In the genomic region with DNA sequence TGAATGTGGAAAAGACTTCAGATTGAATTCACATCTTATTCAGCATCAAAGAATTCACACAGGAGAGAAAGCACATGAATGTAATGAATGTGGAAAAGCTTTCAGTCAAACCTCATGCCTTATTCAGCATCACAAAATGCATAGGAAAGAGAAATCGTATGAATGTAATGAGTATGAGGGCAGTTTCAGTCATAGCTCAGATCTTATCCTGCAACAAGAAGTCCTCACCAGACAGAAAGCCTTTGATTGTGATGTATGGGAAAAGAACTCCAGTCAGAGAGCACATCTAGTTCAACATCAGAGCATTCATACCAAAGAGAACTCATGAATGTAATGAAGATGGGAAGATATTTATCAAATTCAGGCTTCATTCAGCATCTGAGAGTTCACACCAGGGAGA, we compare ENCODE assay signal across 24 cellular contexts. TPM values are rescaled to one million over a fixed set of nuclear protein-coding genes. Genes with fewer than 3 reads are reported as not detected.
"Had no signal": no experiment of that assay in that cellular context is flagged by ENCODE, and none has a peak within 500 bp of the region (broad histone marks: within the 10 kb centered on the region; RNA-seq: fewer than 3 reads in every experiment).

No MANE protein-coding gene starts in this region.

- H3K4me1 Mint-ChIP-seq: activated naive CD4-positive, alpha-beta T cell treated with anti-CD3 and anti-CD28 coated beads, Interleukin-2, amount 50 U/mL, for 24 hours had no signal

- H3K9me3 ChIP-seq: MG63 had no signal

- H3K4me3 Mint-ChIP-seq: activated CD8-positive, alpha-beta T cell treated with anti-CD3 and anti-CD28 coated beads for 36 hours; activated naive CD4-positive, alpha-beta T cell treated with anti-CD3 and anti-CD28 coated beads, Interleukin-2, amount 50 U/mL, for 24 hours; activated T-helper 1 cell treated with anti-CD3 and anti-CD28 coated beads, Interleukin-12 subunit alpha, Interleukin-12 subunit beta, Interleukin-2, Interleukin-4 antibody, amounts not matched to agents 30 ng/mL and 10 ng/mL and 1 ng/mL, durations not matched to agents 14 hours and 24 hours and 36 hours; T-cell had no signal

- DNase-seq: activated CD4-positive, CD25-positive, alpha-beta regulatory T cell; activated CD8-positive, alpha-beta memory T cell treated with anti-CD3 and anti-CD28 coated beads, Interleukin-2, amount 50 U/mL, for 4 hours; activated CD8-positive, alpha-beta T cell treated with anti-CD3 and anti-CD28 coated beads for 36 hours; activated effector memory CD4-positive, alpha-beta T cell treated with Interleukin-2 at 50 U/mL for 16 hours; activated naive CD4-positive, alpha-beta T cell; amygdala; central memory CD4-positive, alpha-beta T cell; MG63; MV-4-11; NCI-H1092 treated with DMSO at 0.1 percent for 48 hours; NCI-H1436; NCI-H1694 treated with DMSO at 0.1 percent for 48 hours; NCI-H2029 treated with DMSO at 0.1 percent for 48 hours; NCI-H345; NCI-H510A; NCI-H526 treated with DMSO at 0.1 percent for 48 hours; NCI-H82; T-cell had no signal

- H3K4me3 ChIP-seq: MG63, SK-N-MC had no signal

- H3K9me3 Mint-ChIP-seq: activated CD8-positive, alpha-beta T cell treated with anti-CD3 and anti-CD28 coated beads for 36 hours; activated naive CD4-positive, alpha-beta T cell treated with anti-CD3 and anti-CD28 coated beads, Interleukin-2, amount 50 U/mL, for 24 hours; activated T-helper 1 cell treated with anti-CD3 and anti-CD28 coated beads, Interleukin-12 subunit alpha, Interleukin-12 subunit beta, Interleukin-2, Interleukin-4 antibody, amounts not matched to agents 30 ng/mL and 10 ng/mL and 1 ng/mL, durations not matched to agents 14 hours and 24 hours and 36 hours; T-cell had no signal

- H3K27ac ChIP-seq: KMS-11, SK-N-MC, VCaP had no signal

- H3K9ac ChIP-seq: KMS-11 had no signal

- ATAC-seq: activated CD8-positive, alpha-beta T cell treated with anti-CD3 and anti-CD28 coated beads for 36 hours; Right ventricle myocardium inferior; T-cell had no signal

- H3K27me3 ChIP-seq: MG63 had no signal

- H3K4me2 ChIP-seq: KMS-11 had no signal

- H3K27me3 Mint-ChIP-seq: activated CD8-positive, alpha-beta T cell treated with anti-CD3 and anti-CD28 coated beads for 36 hours; activated naive CD4-positive, alpha-beta T cell treated with anti-CD3 and anti-CD28 coated beads, Interleukin-2, amount 50 U/mL, for 24 hours; T-cell had no signal

- H3K27ac Mint-ChIP-seq: activated CD8-positive, alpha-beta T cell treated with anti-CD3 and anti-CD28 coated beads for 36 hours; activated naive CD4-positive, alpha-beta T cell treated with anti-CD3 and anti-CD28 coated beads, Interleukin-2, amount 50 U/mL, for 24 hours; activated T-helper 1 cell treated with anti-CD3 and anti-CD28 coated beads, Interleukin-12 subunit alpha, Interleukin-12 subunit beta, Interleukin-2, Interleukin-4 antibody, amounts not matched to agents 30 ng/mL and 10 ng/mL and 1 ng/mL, durations not matched to agents 14 hours and 24 hours and 36 hours; T-cell had no signal

RNA-seq across cellular contexts. Expression of a gene that starts 24.8 kb away (rescaled TPM):
- total RNA-seq: Right ventricle myocardium inferior had no signal
